1 cellular context compared by ENCODE assay signal in the genomic region with DNA sequence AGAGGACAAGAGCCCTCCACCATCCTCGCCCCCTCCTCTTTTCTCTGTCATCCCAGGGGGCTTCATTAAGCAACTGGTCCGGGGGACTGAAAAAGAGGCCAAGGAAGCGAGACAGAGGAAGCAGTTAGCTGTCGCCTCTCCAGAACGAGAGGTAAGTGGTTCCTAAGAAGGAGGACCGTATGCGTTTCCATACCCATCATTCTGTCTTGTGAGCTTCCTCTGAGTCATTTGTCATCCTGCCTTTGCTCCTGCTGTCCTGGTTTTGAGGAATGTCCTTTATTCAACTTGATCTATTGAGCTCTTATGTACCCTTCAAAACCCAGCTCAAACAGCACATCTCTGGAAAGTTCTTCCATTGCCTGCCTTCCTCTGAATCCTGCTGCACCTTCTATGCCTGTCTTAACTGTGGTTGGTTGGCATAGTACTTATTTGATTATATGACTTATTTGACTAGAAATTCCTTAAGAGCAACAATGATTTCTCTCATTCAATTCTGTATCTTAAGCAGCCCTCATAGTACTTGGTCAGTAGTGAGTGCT.
TF ChIP-seq lines count a peak whose summit lies in the region.

No MANE protein-coding gene starts in this region.

TF ChIP-seq in HepG2, 621 proteins besides CTCF, POLR2A, EP300 and RAD21:
- TF ChIP-seq ZNF776 (CRISPR knock-in tag; IDR thresholded peaks at IDR 0.05) (no peak), TSC22D2 (CRISPR knock-in tag; IDR thresholded peaks at IDR 0.05; ENCODE audit: borderline replicate concordance) (no peak), FOXO1 (CRISPR knock-in tag; IDR thresholded peaks at IDR 0.05) (no peak), SALL2 (CRISPR knock-in tag; IDR thresholded peaks at IDR 0.05) (no peak), DMAP1 (CRISPR knock-in tag; IDR thresholded peaks at IDR 0.05) (no peak), SNAPC2 (CRISPR knock-in tag; IDR thresholded peaks at IDR 0.05) (no peak), ELF3 (CRISPR knock-in tag; IDR thresholded peaks at IDR 0.05) (no peak), ZNF557 (CRISPR knock-in tag; IDR thresholded peaks at IDR 0.05) (no peak), NFE2L1 (CRISPR knock-in tag; IDR thresholded peaks at IDR 0.05; ENCODE audit: borderline replicate concordance) (no peak), ZNF780A (CRISPR knock-in tag; IDR thresholded peaks at IDR 0.05) (no peak), ZNF317 (CRISPR knock-in tag; IDR thresholded peaks at IDR 0.05) (no peak), ZNF136 (CRISPR knock-in tag; IDR thresholded peaks at IDR 0.05; ENCODE audit: low read depth) (no peak), ELF4 (CRISPR knock-in tag; IDR thresholded peaks at IDR 0.05; ENCODE audit: borderline replicate concordance) (no peak), ZNF75D (CRISPR knock-in tag; IDR thresholded peaks at IDR 0.05; ENCODE audit: borderline replicate concordance) (no peak), ZNF260 (CRISPR knock-in tag; IDR thresholded peaks at IDR 0.05; ENCODE audit: borderline replicate concordance, low read depth) (no peak)
- TF ChIP-seq, protein P1, sequence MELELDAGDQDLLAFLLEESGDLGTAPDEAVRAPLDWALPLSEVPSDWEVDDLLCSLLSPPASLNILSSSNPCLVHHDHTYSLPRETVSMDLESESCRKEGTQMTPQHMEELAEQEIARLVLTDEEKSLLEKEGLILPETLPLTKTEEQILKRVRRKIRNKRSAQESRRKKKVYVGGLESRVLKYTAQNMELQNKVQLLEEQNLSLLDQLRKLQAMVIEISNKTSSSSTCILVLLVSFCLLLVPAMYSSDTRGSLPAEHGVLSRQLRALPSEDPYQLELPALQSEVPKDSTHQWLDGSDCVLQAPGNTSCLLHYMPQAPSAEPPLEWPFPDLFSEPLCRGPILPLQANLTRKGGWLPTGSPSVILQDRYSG (CRISPR knock-in tag; IDR thresholded peaks at IDR 0.05), result no peak
- TF ChIP-seq, protein P2, sequence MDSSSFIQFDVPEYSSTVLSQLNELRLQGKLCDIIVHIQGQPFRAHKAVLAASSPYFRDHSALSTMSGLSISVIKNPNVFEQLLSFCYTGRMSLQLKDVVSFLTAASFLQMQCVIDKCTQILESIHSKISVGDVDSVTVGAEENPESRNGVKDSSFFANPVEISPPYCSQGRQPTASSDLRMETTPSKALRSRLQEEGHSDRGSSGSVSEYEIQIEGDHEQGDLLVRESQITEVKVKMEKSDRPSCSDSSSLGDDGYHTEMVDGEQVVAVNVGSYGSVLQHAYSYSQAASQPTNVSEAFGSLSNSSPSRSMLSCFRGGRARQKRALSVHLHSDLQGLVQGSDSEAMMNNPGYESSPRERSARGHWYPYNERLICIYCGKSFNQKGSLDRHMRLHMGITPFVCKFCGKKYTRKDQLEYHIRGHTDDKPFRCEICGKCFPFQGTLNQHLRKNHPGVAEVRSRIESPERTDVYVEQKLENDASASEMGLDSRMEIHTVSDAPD (CRISPR knock-in tag; IDR thresholded peaks at IDR 0.05), result no peak
- TF ChIP-seq, protein P3, sequence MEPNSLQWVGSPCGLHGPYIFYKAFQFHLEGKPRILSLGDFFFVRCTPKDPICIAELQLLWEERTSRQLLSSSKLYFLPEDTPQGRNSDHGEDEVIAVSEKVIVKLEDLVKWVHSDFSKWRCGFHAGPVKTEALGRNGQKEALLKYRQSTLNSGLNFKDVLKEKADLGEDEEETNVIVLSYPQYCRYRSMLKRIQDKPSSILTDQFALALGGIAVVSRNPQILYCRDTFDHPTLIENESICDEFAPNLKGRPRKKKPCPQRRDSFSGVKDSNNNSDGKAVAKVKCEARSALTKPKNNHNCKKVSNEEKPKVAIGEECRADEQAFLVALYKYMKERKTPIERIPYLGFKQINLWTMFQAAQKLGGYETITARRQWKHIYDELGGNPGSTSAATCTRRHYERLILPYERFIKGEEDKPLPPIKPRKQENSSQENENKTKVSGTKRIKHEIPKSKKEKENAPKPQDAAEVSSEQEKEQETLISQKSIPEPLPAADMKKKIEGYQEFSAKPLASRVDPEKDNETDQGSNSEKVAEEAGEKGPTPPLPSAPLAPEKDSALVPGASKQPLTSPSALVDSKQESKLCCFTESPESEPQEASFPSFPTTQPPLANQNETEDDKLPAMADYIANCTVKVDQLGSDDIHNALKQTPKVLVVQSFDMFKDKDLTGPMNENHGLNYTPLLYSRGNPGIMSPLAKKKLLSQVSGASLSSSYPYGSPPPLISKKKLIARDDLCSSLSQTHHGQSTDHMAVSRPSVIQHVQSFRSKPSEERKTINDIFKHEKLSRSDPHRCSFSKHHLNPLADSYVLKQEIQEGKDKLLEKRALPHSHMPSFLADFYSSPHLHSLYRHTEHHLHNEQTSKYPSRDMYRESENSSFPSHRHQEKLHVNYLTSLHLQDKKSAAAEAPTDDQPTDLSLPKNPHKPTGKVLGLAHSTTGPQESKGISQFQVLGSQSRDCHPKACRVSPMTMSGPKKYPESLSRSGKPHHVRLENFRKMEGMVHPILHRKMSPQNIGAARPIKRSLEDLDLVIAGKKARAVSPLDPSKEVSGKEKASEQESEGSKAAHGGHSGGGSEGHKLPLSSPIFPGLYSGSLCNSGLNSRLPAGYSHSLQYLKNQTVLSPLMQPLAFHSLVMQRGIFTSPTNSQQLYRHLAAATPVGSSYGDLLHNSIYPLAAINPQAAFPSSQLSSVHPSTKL (CRISPR knock-in tag; IDR thresholded peaks at IDR 0.05), result no peak
- TF ChIP-seq, protein P4, sequence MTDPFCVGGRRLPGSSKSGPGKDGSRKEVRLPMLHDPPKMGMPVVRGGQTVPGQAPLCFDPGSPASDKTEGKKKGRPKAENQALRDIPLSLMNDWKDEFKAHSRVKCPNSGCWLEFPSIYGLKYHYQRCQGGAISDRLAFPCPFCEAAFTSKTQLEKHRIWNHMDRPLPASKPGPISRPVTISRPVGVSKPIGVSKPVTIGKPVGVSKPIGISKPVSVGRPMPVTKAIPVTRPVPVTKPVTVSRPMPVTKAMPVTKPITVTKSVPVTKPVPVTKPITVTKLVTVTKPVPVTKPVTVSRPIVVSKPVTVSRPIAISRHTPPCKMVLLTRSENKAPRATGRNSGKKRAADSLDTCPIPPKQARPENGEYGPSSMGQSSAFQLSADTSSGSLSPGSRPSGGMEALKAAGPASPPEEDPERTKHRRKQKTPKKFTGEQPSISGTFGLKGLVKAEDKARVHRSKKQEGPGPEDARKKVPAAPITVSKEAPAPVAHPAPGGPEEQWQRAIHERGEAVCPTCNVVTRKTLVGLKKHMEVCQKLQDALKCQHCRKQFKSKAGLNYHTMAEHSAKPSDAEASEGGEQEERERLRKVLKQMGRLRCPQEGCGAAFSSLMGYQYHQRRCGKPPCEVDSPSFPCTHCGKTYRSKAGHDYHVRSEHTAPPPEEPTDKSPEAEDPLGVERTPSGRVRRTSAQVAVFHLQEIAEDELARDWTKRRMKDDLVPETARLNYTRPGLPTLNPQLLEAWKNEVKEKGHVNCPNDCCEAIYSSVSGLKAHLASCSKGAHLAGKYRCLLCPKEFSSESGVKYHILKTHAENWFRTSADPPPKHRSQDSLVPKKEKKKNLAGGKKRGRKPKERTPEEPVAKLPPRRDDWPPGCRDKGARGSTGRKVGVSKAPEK (CRISPR knock-in tag; IDR thresholded peaks at IDR 0.05; ENCODE audit: borderline replicate concordance), result no peak
- TF ChIP-seq, protein P5, sequence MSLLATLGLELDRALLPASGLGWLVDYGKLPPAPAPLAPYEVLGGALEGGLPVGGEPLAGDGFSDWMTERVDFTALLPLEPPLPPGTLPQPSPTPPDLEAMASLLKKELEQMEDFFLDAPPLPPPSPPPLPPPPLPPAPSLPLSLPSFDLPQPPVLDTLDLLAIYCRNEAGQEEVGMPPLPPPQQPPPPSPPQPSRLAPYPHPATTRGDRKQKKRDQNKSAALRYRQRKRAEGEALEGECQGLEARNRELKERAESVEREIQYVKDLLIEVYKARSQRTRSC (CRISPR knock-in tag; IDR thresholded peaks at IDR 0.05; ENCODE audit: low read depth), result no peak
